Comparison of ENCODE assay signal across 20 cellular contexts in genomic region chrX:27675493-27675892, GRCh38.
A peak's percentile ranks its signal among the peaks of the same experiment; 100 is the strongest.
DNase-seq lines count a peak whose midpoint lies in the region; TF ChIP-seq lines count a peak whose summit lies in the region.
"Had no signal": no experiment of that assay in that cellular context is flagged by ENCODE, and none has a peak within 500 bp of the region (broad histone marks: within the 10 kb centered on the region; RNA-seq: fewer than 3 reads in every experiment).

No MANE protein-coding gene starts in this region.

- H3K79me2 ChIP-seq in GM23248 (ENCODE audit: insufficient read depth): no peaks in the 10 kb centered on the region

- no peaks in the 10 kb centered on the region for H3K36me3 ChIP-seq in GM23248 (ENCODE audit: low read depth)
- H3K36me3 ChIP-seq: left ventricle myocardium inferior had no signal

- H3K9ac ChIP-seq in GM23248: no peak overlapping the region

- H2AFZ ChIP-seq in GM23248: no peak overlapping the region

- H3K4me1 ChIP-seq in GM23248 (ENCODE audit: insufficient read depth): no peaks in the 10 kb centered on the region
- H3K4me1 ChIP-seq: body of pancreas, left ventricle myocardium inferior had no signal

- WGBS in GM23248 (ENCODE audit: low coverage in 1 of 2, low lambda C conversion rate in 2 of 2, missing lambda C conversion rate in 2 of 2), 2 experiments: 80 to 100% methylated on average over 1 of the region's 1 CpG

- no peaks in the 10 kb centered on the region for H3K27me3 ChIP-seq in GM23248 (replicated peaks; ENCODE audit: insufficient read depth)
- H3K27me3 ChIP-seq: body of pancreas had no signal

- H3F3A ChIP-seq in GM23248 (ENCODE audit: insufficient read depth): no peaks in the 10 kb centered on the region

- H4K20me1 ChIP-seq in GM23248 (ENCODE audit: insufficient read depth): no peaks in the 10 kb centered on the region

- no peak overlapping the region for H3K4me2 ChIP-seq in GM23248 (ENCODE audit: unreplicated experiment)

- H3K4me3 ChIP-seq in GM23248 (no peak overlapping the region), cardiac fibroblast (replicated peaks in 1 of 2; ENCODE audit: low read depth in 2 of 2, low read length in 2 of 2) (no peak overlapping the region)
- H3K4me3 ChIP-seq: body of pancreas, left ventricle myocardium inferior, skin epidermis had no signal

- no peaks in the 10 kb centered on the region for H3K9me3 ChIP-seq in GM23248 (ENCODE audit: low read depth)
- H3K9me3 ChIP-seq: body of pancreas, left ventricle myocardium inferior had no signal

- in situ Hi-C loops in GM23248 (cut with MboI): no loop called here

- no peaks in the 10 kb centered on the region for H3K9me2 ChIP-seq in GM23248 (ENCODE audit: insufficient read depth)

- DNase-seq in GM23248 (peak; percentile 0), NCI-H226 (peak; percentile 75), cardiac fibroblast (ENCODE audit: low read depth in 2 of 2) (peak; percentile 59 to 73), kidney tubule cell (ENCODE audit: low spot score) (peak; percentile 2), activated T-cell treated with anti-CD3 and anti-CD28 coated beads for 4 hours (no peak), cortex of kidney (lab: John Stamatoyannopoulos, UW) (no peak)
- DNase-seq in stimulated activated naive CD4-positive, alpha-beta T cell (lab: John Stamatoyannopoulos, UW): no peak
- DNase-seq: activated CD4-positive, alpha-beta T cell treated with anti-CD3 and anti-CD28 coated beads for 1 hour; body of pancreas; erythroblast; glutamatergic neuron; HCEC 1CT; left ventricle myocardium inferior; NCI-H1105; NCI-H526 treated with DMSO at 0.1 percent for 48 hours; nephron progenitor cell; SHP77; stimulated activated naive CD4-positive, alpha-beta T cell treated with Interleukin-2 at 50 U/mL for 16 hours; SW 1271 had no signal

- TF ChIP-seq CTCF in cardiac fibroblast (IDR thresholded peaks at IDR 0.05; ENCODE audit: low read depth, low read length): no peak

- no peak overlapping the region for H3K27ac ChIP-seq in GM23248
- H3K27ac ChIP-seq: body of pancreas, left ventricle myocardium inferior, skin epidermis had no signal

Comparison
In these comparisons a context has a peak if more than half of its experiments do, and no peak if none do; other contexts are left out.
1. DNase-seq: peak in GM23248 (single experiment), NCI-H226 (single experiment), cardiac fibroblast (2 of 2) and kidney tubule cell (single experiment); none in stimulated activated naive CD4-positive, alpha-beta T cell (0 of 6), activated T-cell treated with anti-CD3 and anti-CD28 coated beads for 4 hours (single experiment) and cortex of kidney (single experiment).